Comparison of ENCODE assay signal across 8 cellular contexts in the genomic region with DNA sequence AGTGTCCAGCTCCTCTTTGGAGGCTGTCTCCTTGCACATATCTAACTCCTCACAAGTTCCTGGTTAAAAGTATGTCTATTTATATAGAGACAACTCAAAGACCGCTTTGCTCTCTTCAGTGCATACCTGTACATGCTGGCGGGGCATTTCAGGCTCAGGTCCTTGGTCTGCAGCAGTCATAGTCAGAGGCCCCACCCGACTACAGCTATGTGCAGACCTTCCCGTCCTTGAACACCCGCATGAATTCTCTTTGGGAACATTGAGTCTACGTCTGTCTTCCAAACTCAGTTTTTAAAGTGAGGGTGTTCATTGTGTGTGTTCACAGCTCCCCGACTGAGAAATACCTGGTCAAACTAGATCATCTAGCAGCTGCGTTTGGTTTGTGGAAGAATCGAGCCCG. TPM values are rescaled to one million over a fixed set of nuclear protein-coding genes. Genes with fewer than 3 reads are reported as not detected.
DNase-seq lines count a peak whose midpoint lies in the region; ATAC-seq and TF ChIP-seq lines count a peak whose summit lies in the region.

No MANE protein-coding gene starts in this region.

- peak overlapping the region; percentile 62 for H3K4me3 ChIP-seq in MG63
- H3K4me3 ChIP-seq in lower leg skin (ENCODE audit: low read depth, poor library complexity, severe bottlenecking): no peak overlapping the region
- peak overlapping the region in 1 of 4 donors; percentile 57 for H3K4me3 ChIP-seq in adrenal gland

- TF ChIP-seq CTCF in CD14-positive monocyte (IDR thresholded peaks at IDR 0.05) (no peak), nephron (IDR thresholded peaks at IDR 0.05; ENCODE audit: unreplicated experiment in 3 of 3) (no peak), lower leg skin (IDR thresholded peaks at IDR 0.05) (no peak), adrenal gland (IDR thresholded peaks at IDR 0.05) (no peak)

- peak overlapping the region in 1 of 5 donors; percentile 85 for H3K27ac ChIP-seq in adrenal gland

- peaks cover 0 to 28% of the 10 kb centered on the region in 2 donors for H3K4me1 ChIP-seq in adrenal gland (replicated peaks in 1 of 2)

- no peaks in the 10 kb centered on the region for H3K9me3 ChIP-seq in MG63
- H3K9me3 ChIP-seq in adrenal gland (replicated peaks in 1 of 3): no peaks in the 10 kb centered on the region

- peak overlapping the region in 1 of 7 donors; percentile 5 for H3K27ac Mint-ChIP-seq in CD14-positive monocyte
- no peak overlapping the region for H3K27ac Mint-ChIP-seq in dendritic cell treated with granulocyte-macrophage colony-stimulating factor and Interleukin-4, amounts not matched to agents 40 ng/mL and 50 ng/mL, for 4 days
- peak overlapping the region; percentile 91 to 96 (median 95) for H3K27ac Mint-ChIP-seq in nephron

- WGBS in lower leg skin, 2 donors: 39 to 50% methylated on average over 10 of the region's 10 CpGs
- WGBS in adrenal gland, 4 donors: 25 to 71% (median 45%) methylated on average over 3 to 10 of the region's 10 CpGs

- H3K4me1 Mint-ChIP-seq in CD14-positive monocyte: peaks cover 44% of the 10 kb centered on the region
- peaks cover 52% of the 10 kb centered on the region for H3K4me1 Mint-ChIP-seq in dendritic cell treated with granulocyte-macrophage colony-stimulating factor and Interleukin-4, amounts not matched to agents 40 ng/mL and 50 ng/mL, for 4 days (ENCODE audit: low read depth)
- peaks cover 47% of the 10 kb centered on the region for H3K4me1 Mint-ChIP-seq in nephron

- H3K36me3 Mint-ChIP-seq in CD14-positive monocyte: peaks cover 4 to 8% of the 10 kb centered on the region in 2 donors
- H3K36me3 Mint-ChIP-seq in dendritic cell treated with granulocyte-macrophage colony-stimulating factor and Interleukin-4, amounts not matched to agents 40 ng/mL and 50 ng/mL, for 4 days (ENCODE audit: low read depth): peaks cover 13% of the 10 kb centered on the region
- H3K36me3 Mint-ChIP-seq in nephron (ENCODE audit: low read depth): no peaks in the 10 kb centered on the region

- DNase-seq in CD14-positive monocyte (ENCODE audit: low spot score): no peak
- DNase-seq in MG63: no peak
- DNase-seq in lower leg skin (ENCODE audit: low spot score in 2 of 2): no peak
- no peak for DNase-seq in adrenal gland

- intact Hi-C loops in CD14-positive monocyte (cut with micrococcal nuclease): no loop called here
- intact Hi-C loops in dendritic cell treated with granulocyte-macrophage colony-stimulating factor and Interleukin-4, amounts not matched to agents 40 ng/mL and 50 ng/mL, for 4 days (cut with micrococcal nuclease): loop anchor here (10.0 kb wide), 1 partner anchor 79 kb away; no protein-coding TSS in a partner anchor
- intact Hi-C loops in lower leg skin (cut with DNase I; ENCODE audit: low total_unique reads): no loop called here
- intact Hi-C loops in adrenal gland (cut with DNase I): loop anchor here in 1 of 2 donors (10.0 kb wide), 1 partner anchor 79 kb away; no protein-coding TSS in a partner anchor

- TF ChIP-seq POLR2A in lower leg skin (IDR thresholded peaks at IDR 0.05): no peak
- TF ChIP-seq POLR2A in adrenal gland (IDR thresholded peaks at IDR 0.05): no peak

- peak overlapping the region; percentile 84 to 94 for H3K4me3 Mint-ChIP-seq in CD14-positive monocyte
- peak overlapping the region; percentile 83 for H3K4me3 Mint-ChIP-seq in dendritic cell treated with granulocyte-macrophage colony-stimulating factor and Interleukin-4, amounts not matched to agents 40 ng/mL and 50 ng/mL, for 4 days
- peak overlapping the region; percentile 86 to 96 (median 91) for H3K4me3 Mint-ChIP-seq in nephron

- ATAC-seq in HG03095 (IDR thresholded peaks at IDR 0.05; ENCODE audit: unreplicated experiment): no peak
- ATAC-seq in GM21515 (IDR thresholded peaks at IDR 0.05; ENCODE audit: unreplicated experiment): no peak

- H3K36me3 ChIP-seq in MG63 (no peaks in the 10 kb centered on the region), adrenal gland (replicated peaks in 1 of 2) (no peaks in the 10 kb centered on the region)

- H3K9me3 Mint-ChIP-seq in CD14-positive monocyte (peaks cover 0 to 24% (median 17%) of the 10 kb centered on the region in 7 donors), nephron (peaks cover 2% of the 10 kb centered on the region)
- H3K9me3 Mint-ChIP-seq in dendritic cell treated with granulocyte-macrophage colony-stimulating factor and Interleukin-4, amounts not matched to agents 40 ng/mL and 50 ng/mL, for 4 days: no peaks in the 10 kb centered on the region

- H3K27me3 Mint-ChIP-seq in CD14-positive monocyte (ENCODE audit: low read depth in 3 of 3) (peaks cover 0 to 63% (median 27%) of the 10 kb centered on the region in 3 donors), nephron (ENCODE audit: low read depth) (peaks cover 15% of the 10 kb centered on the region)
- peaks cover 14% of the 10 kb centered on the region for H3K27me3 Mint-ChIP-seq in dendritic cell treated with granulocyte-macrophage colony-stimulating factor and Interleukin-4, amounts not matched to agents 40 ng/mL and 50 ng/mL, for 4 days

- H3K27me3 ChIP-seq in MG63: no peaks in the 10 kb centered on the region
- peaks cover 36% of the 10 kb centered on the region for H3K27me3 ChIP-seq in adrenal gland

RNA-seq across cellular contexts. Expression of a gene that starts 4.2 kb away (rescaled TPM):
- polyA plus RNA-seq in CD14-positive monocyte: 1 to 10 TPM; 1.1 to 2.6 TPM
- 13.4 and 15.0 TPM in 2 replicates for total RNA-seq in MG63 (2014; rRNA removed; shearing (Covaris generic); ENCODE audit: low replicate concordance)
- 10 to 100 TPM; 23.8 to 37.5 (median 31.1) TPM for total RNA-seq in lower leg skin
- 10 to 100 TPM; 21.7 to 42.9 (median 30.6) TPM for total RNA-seq in adrenal gland
- 10 to 100 TPM; 13.7 to 16.0 (median 14.0) TPM for polyA plus RNA-seq in adrenal gland
